8 cellular contexts compared by ENCODE assay signal in genomic region chr11:134253189-134253993, GRCh38. TPM values are rescaled to one million over a fixed set of nuclear protein-coding genes. Genes with fewer than 3 reads are reported as not detected.
A peak's percentile ranks its signal among the peaks of the same experiment; 100 is the strongest.
DNase-seq lines count a peak whose midpoint lies in the region; ATAC-seq, FAIRE-seq and TF ChIP-seq lines count a peak whose summit lies in the region.

Gene ACAD8, plus strand, starts transcription at chr11:134253568. Its CDS starts 33 bp downstream, at chr11:134253601.
Gene THYN1, minus strand, starts transcription at chr11:134253352. Its CDS starts 470 bp downstream, at chr11:134252882.

- no peak; the same call in 1 of the 2 replicates for TF ChIP-seq RAD21 in HepG2 (CRISPR knock-in tag; IDR thresholded peaks at IDR 0.05)

- peaks cover 35% of the 10 kb centered on the region for H3K4me1 Mint-ChIP-seq in CD14-positive monocyte
- peaks cover 27% of the 10 kb centered on the region for H3K4me1 Mint-ChIP-seq in dendritic cell treated with granulocyte-macrophage colony-stimulating factor and Interleukin-4, amounts not matched to agents 40 ng/mL and 50 ng/mL, for 4 days (ENCODE audit: low read depth)

- in situ Hi-C loops in HepG2 (cut with HindIII; ENCODE audit: extremely low pct_ligation_motif_present, low pct_unique_long_range_greater_than_20kb): no loop called here

- H3K79me2 ChIP-seq in HepG2 (ENCODE audit: insufficient read depth, low read length): peaks cover 21% of the 10 kb centered on the region

- H3K27ac Mint-ChIP-seq in CD14-positive monocyte: peak within 1 kb of the TSS; percentile 16 to 87 (median 70)
- peak within 1 kb of the TSS; percentile 84 for H3K27ac Mint-ChIP-seq in dendritic cell treated with granulocyte-macrophage colony-stimulating factor and Interleukin-4, amounts not matched to agents 40 ng/mL and 50 ng/mL, for 4 days

- no peaks in the 10 kb centered on the region for H4K20me1 ChIP-seq in HepG2 (ENCODE audit: insufficient read depth, low read length)

- peak; percentile 87 for FAIRE-seq in HepG2 (lab: Jason Lieb, UNC)

- H2AFZ ChIP-seq in HepG2 (ENCODE audit: low read length): peak within 1 kb of the TSS; percentile 98

- BruUV-seq in HepG2 (replicated peaks; lab: Mats Ljungman, UMichigan): no TSS peak

- H3K27me3 Mint-ChIP-seq in CD14-positive monocyte (ENCODE audit: low read depth in 3 of 3): peaks cover 2 to 6% (median 3%) of the 10 kb centered on the region in 3 donors
- peaks cover 2% of the 10 kb centered on the region for H3K27me3 Mint-ChIP-seq in dendritic cell treated with granulocyte-macrophage colony-stimulating factor and Interleukin-4, amounts not matched to agents 40 ng/mL and 50 ng/mL, for 4 days

- TF ChIP-seq EP300 in HepG2 (IDR thresholded peaks at IDR 0.05; ENCODE audit: low read depth in 2 of 2, low read length in 2 of 2) (no peak), HepG2 (CRISPR knock-in tag; IDR thresholded peaks at IDR 0.05; ENCODE audit: borderline replicate concordance) (no peak)

- peak within 1 kb of the TSS; percentile 95 to 96 for H3K4me3 Mint-ChIP-seq in CD14-positive monocyte
- peak within 1 kb of the TSS; percentile 96 for H3K4me3 Mint-ChIP-seq in dendritic cell treated with granulocyte-macrophage colony-stimulating factor and Interleukin-4, amounts not matched to agents 40 ng/mL and 50 ng/mL, for 4 days

- H3K4me2 ChIP-seq in HepG2 (ENCODE audit: low read depth, low read length): peak within 1 kb of the TSS; percentile 77

- peak; percentile 98 for ATAC-seq in GM19372 (IDR thresholded peaks at IDR 0.05; ENCODE audit: low read depth, unreplicated experiment)
- peak; percentile 99 for ATAC-seq in HG03558 (IDR thresholded peaks at IDR 0.05; ENCODE audit: extremely low read depth, unreplicated experiment)
- peak; percentile 99 for ATAC-seq in HepG2

- H3K4me1 ChIP-seq in HepG2 (ENCODE audit: insufficient read depth, low read length): peaks cover 24% of the 10 kb centered on the region

- H3K36me3 Mint-ChIP-seq in CD14-positive monocyte: peaks cover 29 to 36% of the 10 kb centered on the region in 2 donors
- H3K36me3 Mint-ChIP-seq in dendritic cell treated with granulocyte-macrophage colony-stimulating factor and Interleukin-4, amounts not matched to agents 40 ng/mL and 50 ng/mL, for 4 days (ENCODE audit: low read depth): peaks cover 37% of the 10 kb centered on the region

- H3K9ac ChIP-seq in HepG2 (ENCODE audit: insufficient read depth, low read depth, low read length): peak within 1 kb of the TSS; percentile 75

- no peaks in the 10 kb centered on the region for H3K9me3 Mint-ChIP-seq in CD14-positive monocyte
- H3K9me3 Mint-ChIP-seq in dendritic cell treated with granulocyte-macrophage colony-stimulating factor and Interleukin-4, amounts not matched to agents 40 ng/mL and 50 ng/mL, for 4 days: no peaks in the 10 kb centered on the region

- CTCF ChIA-PET in HepG2 (lab: Yijun Ruan, JAX; ENCODE audit: low intra/inter-chr PET ratio, low total read pairs): no interaction called here

- WGBS in HepG2 (ENCODE audit: low lambda C conversion rate): 0% methylated on average over 7 of the region's 70 CpGs

- no peaks in the 10 kb centered on the region for H3K9me3 ChIP-seq in HepG2 (ENCODE audit: low read length)

- peaks cover 9 to 28% of the 10 kb centered on the region in 2 experiments; a peak in 3 of 5 replicates for H3K36me3 ChIP-seq in HepG2 (replicated peaks in 1 of 2; ENCODE audit: control insufficient read depth in 1 of 2, insufficient read depth in 2 of 2, low read length in 2 of 2)

- H3K27ac ChIP-seq in HepG2 (ENCODE audit: extremely low read length, insufficient read depth, low read length): peak within 1 kb of the TSS; percentile 61

- no peaks in the 10 kb centered on the region for H3K27me3 ChIP-seq in HepG2 (ENCODE audit: control insufficient read depth in 1 of 2, insufficient read depth in 2 of 2, low read length in 2 of 2)

- peak within 1 kb of the TSS; percentile 75 to 98 (median 86) for H3K4me3 ChIP-seq in HepG2 (replicated peaks in 1 of 3; ENCODE audit: insufficient read depth in 1 of 3, low read depth in 2 of 3, low read length in 3 of 3)

- POLR2A ChIA-PET in HepG2 (lab: Yijun Ruan, JAX): interaction anchor here (0.6 to 1.8 kb wide), 3 partner anchors 27 to 213 kb away, joined by 3 to 12 read pairs (median 3); partner anchors contain the start of genes NCAPD3 and VPS26B

- DNase-seq in CD14-positive monocyte (ENCODE audit: low spot score): peak; percentile 93
- peak; percentile 82 for DNase-seq in NCI-H748 treated with DMSO at 0.1 percent for 48 hours (lab: John Stamatoyannopoulos, UW)
- DNase-seq in activated CD4-positive, alpha-beta T cell treated with anti-CD3 and anti-CD28 coated beads, Interleukin-2, amount 50 U/mL, for 24 hours (ENCODE audit: low read depth in 1 of 2, low spot score in 1 of 2): peak; percentile 84 to 95
- DNase-seq in HepG2 (ENCODE audit: low spot score): peak; percentile 93
- DNase-seq in stimulated activated CD4-positive, alpha-beta T cell treated with anti-CD3 and anti-CD28 coated beads, Interleukin-4, amount 100 ng/mL, for 1 hour: peak; percentile 94

- intact Hi-C loops in CD14-positive monocyte (cut with micrococcal nuclease): loop anchor here in 1 of 2 donors (5.0 kb wide), 1 partner anchor 36 kb away; no protein-coding TSS in a partner anchor
- intact Hi-C loops in dendritic cell treated with granulocyte-macrophage colony-stimulating factor and Interleukin-4, amounts not matched to agents 40 ng/mL and 50 ng/mL, for 4 days (cut with micrococcal nuclease): loop anchor here (1.0 to 10.0 kb wide), 2 partner anchors 29 to 49 kb away; partner anchors contain the start of gene VPS26B
- intact Hi-C loops in HepG2 (cut with micrococcal nuclease; ENCODE audit: unreplicated experiment): loop anchor here (2.0 kb wide), 1 partner anchor 29 kb away; the partner anchor contains the start of gene VPS26B

- TF ChIP-seq CTCF in CD14-positive monocyte (IDR thresholded peaks at IDR 0.05) (peak; percentile 28), HepG2 (CRISPR knock-in tag; IDR thresholded peaks at IDR 0.05) (peak; percentile 38; the same call in 1 of the 2 replicates)

- TF ChIP-seq POLR2A in HepG2 (IDR thresholded peaks at IDR 0.05; ENCODE audit: insufficient read depth in 1 of 2, low read depth in 2 of 2, low read length in 2 of 2): peak; percentile 65 to 92; a peak in 3 of 4 replicates

TF ChIP-seq in HepG2, 621 proteins besides CTCF, POLR2A, EP300 and RAD21 (continues in another document):
- no peak for TF ChIP-seq FIP1L1 (IDR thresholded peaks at IDR 0.05; ENCODE audit: borderline replicate concordance, insufficient read depth, low read depth, low read length)

RNA-seq across cellular contexts. Expression of gene ACAD8, which starts in this region (rescaled TPM):
- polyA plus RNA-seq in CD14-positive monocyte: 10 to 100 TPM; 16.7 to 19.3 TPM
- total RNA-seq in HepG2 (2016; rRNA removed; fragmentation: Illumina TruSeq; extraction: Trizol): 16.1 and 20.3 TPM in 2 replicates
- total RNA-seq in HepG2 (2016; cell fraction: cytosol; rRNA removed; fragmentation: Illumina TruSeq; extraction: Trizol; ENCODE audit: low read depth): 3.4 and 4.1 TPM in 2 replicates
- 17.3 and 20.9 TPM in 2 replicates for total RNA-seq in HepG2 (2016; cell fraction: insoluble cytoplasmic fraction; rRNA removed; fragmentation: Illumina TruSeq; extraction: Trizol)
- 6.2 and 6.5 TPM in 2 replicates for total RNA-seq in HepG2 (2016; cell fraction: membrane; rRNA removed; fragmentation: Illumina TruSeq; extraction: Trizol)
- 26.6 and 27.7 TPM in 2 replicates for total RNA-seq in HepG2 (2016; cell fraction: nucleus; rRNA removed; fragmentation: Illumina TruSeq; extraction: Trizol)
- 13.5 and 15.0 TPM in 2 replicates for polyA plus RNA-seq in HepG2 (2011; rRNA removed)
- polyA plus RNA-seq in HepG2 (2011; cell fraction: cytosol; rRNA removed): 7.3 and 8.8 TPM in 2 replicates
- 60.4 and 65.1 TPM in 2 replicates for polyA plus RNA-seq in HepG2 (2011; cell fraction: nucleus; rRNA removed)
- 9.7 and 10.7 TPM in 2 replicates for polyA plus RNA-seq in HepG2 (2012)
- polyA plus RNA-seq in HepG2 (2016; cell fraction: cytosol; fragmentation: Illumina TruSeq; extraction: Trizol; ENCODE audit: low read depth): 1.4 and 1.9 TPM in 2 replicates
- 13.8 and 14.4 TPM in 2 replicates for polyA plus RNA-seq in HepG2 (2016; cell fraction: insoluble cytoplasmic fraction; fragmentation: Illumina TruSeq; extraction: Trizol; ENCODE audit: low read depth)
- 3.5 and 4.0 TPM in 2 replicates for polyA plus RNA-seq in HepG2 (2016; cell fraction: membrane; fragmentation: Illumina TruSeq; extraction: Trizol; ENCODE audit: low read depth)
- polyA plus RNA-seq in HepG2 (2016; cell fraction: nucleus; fragmentation: Illumina TruSeq; extraction: Trizol; ENCODE audit: insufficient read depth, low read depth): 54.0 and 56.7 TPM in 2 replicates
- 6.4 and 13.2 TPM in 2 replicates for polyA minus RNA-seq in HepG2 (2011; rRNA and poly(A)+ RNA removed; ENCODE audit: low replicate concordance)
- polyA minus RNA-seq in HepG2 (2011; cell fraction: cytosol; rRNA and poly(A)+ RNA removed): 4.3 and 4.6 TPM in 2 replicates
- polyA minus RNA-seq in HepG2 (2011; cell fraction: nucleus; rRNA and poly(A)+ RNA removed): 30.1 and 33.6 TPM in 2 replicates

RNA-seq across cellular contexts. Expression of gene THYN1, which starts in this region (rescaled TPM):
- polyA plus RNA-seq in CD14-positive monocyte: 10 to 100 TPM; 57.6 to 65.7 TPM
- total RNA-seq in HepG2 (2016; rRNA removed; fragmentation: Illumina TruSeq; extraction: Trizol): 87.6 and 124 TPM in 2 replicates
- 27.7 and 28.2 TPM in 2 replicates for total RNA-seq in HepG2 (2016; cell fraction: cytosol; rRNA removed; fragmentation: Illumina TruSeq; extraction: Trizol; ENCODE audit: low read depth)
- 85.6 and 131 TPM in 2 replicates for total RNA-seq in HepG2 (2016; cell fraction: insoluble cytoplasmic fraction; rRNA removed; fragmentation: Illumina TruSeq; extraction: Trizol)
- total RNA-seq in HepG2 (2016; cell fraction: membrane; rRNA removed; fragmentation: Illumina TruSeq; extraction: Trizol): 30.8 and 33.6 TPM in 2 replicates
- total RNA-seq in HepG2 (2016; cell fraction: nucleus; rRNA removed; fragmentation: Illumina TruSeq; extraction: Trizol): 36.1 and 37.9 TPM in 2 replicates
- polyA plus RNA-seq in HepG2 (2011; rRNA removed): 36.1 and 42.9 TPM in 2 replicates
- 26.4 and 34.6 TPM in 2 replicates for polyA plus RNA-seq in HepG2 (2011; cell fraction: cytosol; rRNA removed)
- polyA plus RNA-seq in HepG2 (2011; cell fraction: nucleus; rRNA removed): 36.2 and 44.1 TPM in 2 replicates
- polyA plus RNA-seq in HepG2 (2012): 37.8 and 41.8 TPM in 2 replicates
- polyA plus RNA-seq in HepG2 (2016; cell fraction: cytosol; fragmentation: Illumina TruSeq; extraction: Trizol; ENCODE audit: low read depth): 16.9 and 21.6 TPM in 2 replicates
- polyA plus RNA-seq in HepG2 (2016; cell fraction: insoluble cytoplasmic fraction; fragmentation: Illumina TruSeq; extraction: Trizol; ENCODE audit: low read depth): 112 and 113 TPM in 2 replicates
- 19.0 and 24.5 TPM in 2 replicates for polyA plus RNA-seq in HepG2 (2016; cell fraction: membrane; fragmentation: Illumina TruSeq; extraction: Trizol; ENCODE audit: low read depth)
- 55.9 and 59.2 TPM in 2 replicates for polyA plus RNA-seq in HepG2 (2016; cell fraction: nucleus; fragmentation: Illumina TruSeq; extraction: Trizol; ENCODE audit: insufficient read depth, low read depth)
- polyA minus RNA-seq in HepG2 (2011; rRNA and poly(A)+ RNA removed; ENCODE audit: low replicate concordance): 13.8 and 26.1 TPM in 2 replicates
- polyA minus RNA-seq in HepG2 (2011; cell fraction: cytosol; rRNA and poly(A)+ RNA removed): 20.0 and 22.4 TPM in 2 replicates
- polyA minus RNA-seq in HepG2 (2011; cell fraction: nucleus; rRNA and poly(A)+ RNA removed): 13.6 and 18.3 TPM in 2 replicates

Comparison
In these comparisons a context has a peak if more than half of its experiments do, and no peak if none do; other contexts are left out.
1. Peak in every context shown above with its lines: DNase-seq, ATAC-seq, H3K4me3 ChIP-seq and H3K27ac ChIP-seq.